17 cellular contexts compared by ENCODE assay signal in the genomic region with DNA sequence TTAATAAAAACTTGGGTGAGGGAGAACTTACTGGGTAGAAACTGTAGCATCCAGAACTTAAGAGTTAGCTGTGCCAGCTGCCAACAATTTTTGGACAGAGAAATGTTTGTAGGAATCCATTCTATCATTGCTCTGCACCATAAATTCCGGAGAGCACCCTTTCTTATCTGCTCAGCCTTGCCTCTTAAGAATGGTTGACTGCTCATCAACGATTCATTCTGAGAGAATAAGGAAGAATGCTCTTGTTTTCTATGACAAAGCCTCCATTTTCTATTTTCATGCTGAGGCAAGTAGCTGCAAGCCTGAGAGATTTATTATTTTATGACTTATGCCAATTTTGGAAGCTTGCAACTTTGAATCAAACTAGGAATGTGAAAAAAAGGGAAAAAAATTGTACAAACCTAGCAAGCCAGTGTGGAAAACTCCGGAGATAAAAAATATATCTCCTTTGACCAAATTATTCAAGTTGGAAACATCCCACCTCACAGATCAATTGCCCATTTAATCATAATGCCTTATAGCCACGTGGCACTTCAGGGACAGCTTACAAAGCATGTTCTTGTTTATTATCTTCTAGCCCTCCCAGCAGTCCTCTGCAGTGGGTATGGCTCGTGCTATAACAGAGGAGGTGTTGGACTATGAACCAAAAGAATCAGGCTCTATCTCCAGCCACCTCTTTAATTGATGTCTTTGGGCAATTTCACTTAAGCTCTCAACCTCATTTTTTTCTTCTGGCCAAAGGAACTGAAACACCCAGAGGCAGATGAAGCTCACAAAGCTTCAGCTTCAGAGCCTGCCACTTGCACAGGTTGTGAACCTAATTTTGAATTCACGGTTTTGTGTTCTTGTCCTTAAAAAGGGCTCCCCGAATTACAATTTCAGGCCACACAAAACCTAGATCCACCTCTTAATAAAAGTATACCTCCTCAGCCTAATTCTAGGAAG. TPM values are rescaled to one million over a fixed set of nuclear protein-coding genes. Genes with fewer than 3 reads are reported as not detected.
DNase-seq lines count a peak whose midpoint lies in the region; ATAC-seq and TF ChIP-seq lines count a peak whose summit lies in the region.
"Had no signal": no experiment of that assay in that cellular context is flagged by ENCODE, and none has a peak within 500 bp of the region (broad histone marks: within the 10 kb centered on the region; RNA-seq: fewer than 3 reads in every experiment).

No MANE protein-coding gene starts in this region.

- H3K27ac ChIP-seq in HEK293 (ENCODE audit: extremely low read depth, low read depth, low read length) (no peak overlapping the region), mesenchymal stem cell (ENCODE audit: low read length, poor library complexity, severe bottlenecking) (no peak overlapping the region)
- H3K27ac ChIP-seq: C4-2B had no signal

- H3K27me3 Mint-ChIP-seq in MCF 10A (ENCODE audit: insufficient read depth, unreplicated experiment) (no peaks in the 10 kb centered on the region), T-cell (peaks cover 5 to 7% of the 10 kb centered on the region in 2 donors)

- DNase-seq in COLO829 (ENCODE audit: low spot score) (peak; percentile 58), MCF 10A (ENCODE audit: unreplicated experiment) (no peak), foreskin melanocyte (peak; percentile 40), mesenchymal stem cell (no peak), T-cell (no peak)
- no peak for DNase-seq in stimulated activated CD4-positive, alpha-beta T cell treated with anti-CD3 and anti-CD28 coated beads, Interleukin-4, amount 100 ng/mL, for 24 hours
- DNase-seq: Caco-2, HCEC 1CT, NCI-H1048, NCI-H146, NCI-H2081 treated with DMSO at 0.1 percent for 48 hours, NCI-H345, NCI-H526 treated with DMSO at 0.1 percent for 48 hours, SHP77 had no signal

- no peak overlapping the region for H3K4ac ChIP-seq in mesenchymal stem cell (ENCODE audit: low read depth in 1 of 2, low read length in 2 of 2)

- no peak overlapping the region for H3K14ac ChIP-seq in mesenchymal stem cell (ENCODE audit: low read length in 2 of 2)

- H3K4me1 Mint-ChIP-seq in MCF 10A (ENCODE audit: insufficient read depth, unreplicated experiment) (peaks cover 6% of the 10 kb centered on the region), T-cell (no peaks in the 10 kb centered on the region)

- H3K9me3 Mint-ChIP-seq in MCF 10A (ENCODE audit: unreplicated experiment) (peaks cover 8% of the 10 kb centered on the region), T-cell (peaks cover 0 to 5% (median 0%) of the 10 kb centered on the region in 3 donors)

- TF ChIP-seq CTCF in HEK293 (tag by site-specific recombination; IDR thresholded peaks at IDR 0.05) (no peak), MCF 10A (IDR thresholded peaks at IDR 0.05; ENCODE audit: unreplicated experiment) (no peak)

- no peak overlapping the region for H3K23ac ChIP-seq in mesenchymal stem cell (ENCODE audit: low read length in 2 of 2)

- no peaks in the 10 kb centered on the region for H3K4me1 ChIP-seq in HEK293 (ENCODE audit: control insufficient read depth, insufficient read depth, low read length)
- H3K4me1 ChIP-seq in mesenchymal stem cell (ENCODE audit: control insufficient read depth, insufficient read depth, low read depth, low read length): no peaks in the 10 kb centered on the region

- H2AK5ac ChIP-seq in mesenchymal stem cell (ENCODE audit: low read length, severe bottlenecking): no peak overlapping the region

- CTCF ChIA-PET in HEK293 (lab: Yijun Ruan, JAX): interaction anchor here (0.6 to 0.8 kb wide), 3 partner anchors 11 to 90 kb away, joined by 3 read pairs; no protein-coding TSS in a partner anchor
- CTCF ChIA-PET in MCF 10A (lab: Yijun Ruan, JAX): interaction anchor here (0.6 to 1.8 kb wide), 7 partner anchors 12 to 90 kb away, joined by 3 to 6 read pairs (median 3); no protein-coding TSS in a partner anchor
- CTCF ChIA-PET in T-cell (lab: Charles Lee): interaction anchor here (0.6 to 0.9 kb wide), 3 partner anchors 15 to 37 kb away, joined by 3 to 5 read pairs (median 4); no protein-coding TSS in a partner anchor

- H2BK12ac ChIP-seq in mesenchymal stem cell (ENCODE audit: low read length in 2 of 2): no peak overlapping the region

- no peak overlapping the region for H3K9ac ChIP-seq in mesenchymal stem cell (ENCODE audit: low read length)

- H2BK15ac ChIP-seq in mesenchymal stem cell (ENCODE audit: low read depth, poor library complexity, severe bottlenecking): no peak overlapping the region

- H3K9me3 ChIP-seq in HEK293 (ENCODE audit: control insufficient read depth, insufficient read depth, low read depth, low read length): no peaks in the 10 kb centered on the region
- no peaks in the 10 kb centered on the region for H3K9me3 ChIP-seq in mesenchymal stem cell (ENCODE audit: control insufficient read depth, low read length)
- H3K9me3 ChIP-seq: Caco-2 had no signal

- no peak overlapping the region for H2AFZ ChIP-seq in mesenchymal stem cell (ENCODE audit: low read depth, low read length)

- H3K4me3 Mint-ChIP-seq in MCF 10A (ENCODE audit: unreplicated experiment): no peak overlapping the region
- H3K4me3 Mint-ChIP-seq in T-cell: no peak overlapping the region

- ATAC-seq in esophagus mucosa (no peak), T-cell (replicated peaks in 1 of 4) (no peak)

- no peak overlapping the region for H4K8ac ChIP-seq in mesenchymal stem cell (ENCODE audit: low read length)

- WGBS in mesenchymal stem cell: 72% methylated on average over 6 of the region's 7 CpGs

- H3K4me3 ChIP-seq in HEK293 (ENCODE audit: low read depth, low read length): no peak overlapping the region
- no peak overlapping the region for H3K4me3 ChIP-seq in mesenchymal stem cell (ENCODE audit: insufficient read depth in 1 of 2, low read depth in 1 of 2, low read length in 2 of 2)

- POLR2A ChIA-PET in HEK293 (lab: Yijun Ruan, JAX) (interaction anchor here (0.7 kb wide), 1 partner anchor 14 kb away, joined by 3 read pairs; no protein-coding TSS in a partner anchor), MCF 10A (lab: Yijun Ruan, JAX) (interaction anchor here (0.5 to 4.4 kb wide), 11 partner anchors 16 to 303 kb away, joined by 3 to 34 read pairs (median 4); a partner anchor contains a TSS), T-cell (lab: Charles Lee) (no interaction called here)

- H3K36me3 Mint-ChIP-seq in MCF 10A (ENCODE audit: insufficient read depth, unreplicated experiment): peaks cover 7% of the 10 kb centered on the region
- no peaks in the 10 kb centered on the region for H3K36me3 Mint-ChIP-seq in T-cell

- intact Hi-C loops in MCF 10A (cut with micrococcal nuclease): no loop called here

- peak overlapping the region; percentile 36 for H3K27ac Mint-ChIP-seq in MCF 10A (ENCODE audit: low read depth, unreplicated experiment)
- no peak overlapping the region for H3K27ac Mint-ChIP-seq in T-cell

- H2BK5ac ChIP-seq in mesenchymal stem cell (ENCODE audit: low read depth, low read length, poor library complexity, severe bottlenecking): no peak overlapping the region

- H3K79me1 ChIP-seq in mesenchymal stem cell (replicated peaks; ENCODE audit: low read length, poor library complexity, severe bottlenecking): no peaks in the 10 kb centered on the region

- peaks cover 18 to 22% of the 10 kb centered on the region in 2 experiments for H3K27me3 ChIP-seq in mesenchymal stem cell (ENCODE audit: control insufficient read depth in 1 of 2, insufficient read depth in 1 of 2, low read length in 2 of 2)

- no TSS peak for BruUV-seq in MCF 10A (replicated peaks; lab: Mats Ljungman, UMichigan)

- no peak overlapping the region for H4K91ac ChIP-seq in mesenchymal stem cell (ENCODE audit: low read length)

- H3K36me3 ChIP-seq in HEK293 (ENCODE audit: control insufficient read depth in 2 of 2, insufficient read depth in 1 of 2, low read length in 2 of 2): no peaks in the 10 kb centered on the region
- no peaks in the 10 kb centered on the region for H3K36me3 ChIP-seq in mesenchymal stem cell (ENCODE audit: control insufficient read depth in 1 of 2, insufficient read depth in 2 of 2, low read depth in 1 of 2, low read length in 2 of 2)

- no peak overlapping the region for H3K18ac ChIP-seq in mesenchymal stem cell (ENCODE audit: low read depth in 1 of 2, low read length in 2 of 2)

- no peak overlapping the region for H2BK120ac ChIP-seq in mesenchymal stem cell (ENCODE audit: low read depth, low read length)

- no peak overlapping the region for H3K4me2 ChIP-seq in mesenchymal stem cell (ENCODE audit: low read length, poor library complexity, severe bottlenecking)

TF ChIP-seq in HEK293, 187 proteins besides CTCF, POLR2A, EP300 and RAD21 (continues in another document):
- TF ChIP-seq ZNF335 (tag by site-specific recombination; conservative IDR thresholded peaks at IDR 0.05): peak; percentile 58
- no peak for TF ChIP-seq ZNF585B (tag by site-specific recombination; IDR thresholded peaks at IDR 0.05)
- peak; percentile 63 for TF ChIP-seq ZBTB17 (tag by site-specific recombination; IDR thresholded peaks at IDR 0.05)
- TF ChIP-seq, protein P1, sequence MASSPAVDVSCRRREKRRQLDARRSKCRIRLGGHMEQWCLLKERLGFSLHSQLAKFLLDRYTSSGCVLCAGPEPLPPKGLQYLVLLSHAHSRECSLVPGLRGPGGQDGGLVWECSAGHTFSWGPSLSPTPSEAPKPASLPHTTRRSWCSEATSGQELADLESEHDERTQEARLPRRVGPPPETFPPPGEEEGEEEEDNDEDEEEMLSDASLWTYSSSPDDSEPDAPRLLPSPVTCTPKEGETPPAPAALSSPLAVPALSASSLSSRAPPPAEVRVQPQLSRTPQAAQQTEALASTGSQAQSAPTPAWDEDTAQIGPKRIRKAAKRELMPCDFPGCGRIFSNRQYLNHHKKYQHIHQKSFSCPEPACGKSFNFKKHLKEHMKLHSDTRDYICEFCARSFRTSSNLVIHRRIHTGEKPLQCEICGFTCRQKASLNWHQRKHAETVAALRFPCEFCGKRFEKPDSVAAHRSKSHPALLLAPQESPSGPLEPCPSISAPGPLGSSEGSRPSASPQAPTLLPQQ (tag by site-specific recombination; IDR thresholded peaks at IDR 0.05): 0 out of 2 replicates have a peak, but pooled peaks have one; percentile 39

RNA-seq across cellular contexts. Expression of a gene that starts 40.9 kb away (rescaled TPM):
- 54.2 and 61.3 TPM in 2 replicates for total RNA-seq in MCF 10A (2022)
- total RNA-seq in esophagus mucosa: 52.2 TPM
- 12.1 TPM for polyA plus RNA-seq in mesenchymal stem cell (2013, experiment 1 of 2)
- polyA plus RNA-seq in mesenchymal stem cell (2013, experiment 2 of 2): 12.3 TPM
- total RNA-seq in T-cell: 10 to 100 TPM; 43.6 to 60.1 (median 50.0) TPM

Comparison
In these comparisons a context has a peak if more than half of its experiments do, and no peak if none do; other contexts are left out.
1. DNase-seq: peak in COLO829 (single experiment) and foreskin melanocyte (single experiment); none in MCF 10A (single experiment), stimulated activated CD4-positive, alpha-beta T cell treated with anti-CD3 and anti-CD28 coated beads, Interleukin-4, amount 100 ng/mL, for 24 hours (single experiment), mesenchymal stem cell (single experiment) and T-cell (0 of 34).
2. POLR2A ChIA-PET loops: an anchor here in HEK293 (0.7 kb wide) and MCF 10A (0.5 to 4.4 kb wide); none called in T-cell.